15 cellular contexts compared by ENCODE assay signal in genomic region chr3:46380471-46381215, GRCh38. TPM values are rescaled to one million over a fixed set of nuclear protein-coding genes. Genes with fewer than 3 reads are reported as not detected.
A peak's percentile ranks its signal among the peaks of the same experiment; 100 is the strongest.
DNase-seq lines count a peak whose midpoint lies in the region; ATAC-seq, FAIRE-seq and TF ChIP-seq lines count a peak whose summit lies in the region.
"Had no signal": no experiment of that assay in that cellular context is flagged by ENCODE, and none has a peak within 500 bp of the region (broad histone marks: within the 10 kb centered on the region; RNA-seq: fewer than 3 reads in every experiment).

No MANE protein-coding gene starts in this region.

- peak overlapping the region; percentile 26 for H3K4me3 ChIP-seq in CD4-positive, CD25-positive, alpha-beta regulatory T cell (ENCODE audit: low read depth, low read length)
- no peak overlapping the region for H3K4me3 ChIP-seq in bronchial epithelial cell (ENCODE audit: low read depth, low read length)
- H3K4me3 ChIP-seq in naive thymus-derived CD4-positive, alpha-beta T cell (ENCODE audit: low read length), result no peak overlapping the region
- H3K4me3 ChIP-seq: tibial artery had no signal

- peak overlapping the region in 1 of 3 donors; percentile 43 for H3K27ac Mint-ChIP-seq in CD4-positive, CD25-positive, alpha-beta regulatory T cell
- peak overlapping the region; percentile 28 to 66 (median 49) for H3K27ac Mint-ChIP-seq in IgD-negative memory B cell
- H3K27ac Mint-ChIP-seq in naive thymus-derived CD4-positive, alpha-beta T cell, result peak overlapping the region in 6 of 9 donors; percentile 6 to 84 (median 27)
- H3K27ac Mint-ChIP-seq: nephron had no signal

- H3K27me3 ChIP-seq in CD4-positive, CD25-positive, alpha-beta regulatory T cell (ENCODE audit: control insufficient read depth, insufficient read depth, low read length), result no peaks in the 10 kb centered on the region
- peaks cover 2% of the 10 kb centered on the region for H3K27me3 ChIP-seq in bronchial epithelial cell (ENCODE audit: control insufficient read depth, insufficient read depth, low read length)
- H3K27me3 ChIP-seq in naive thymus-derived CD4-positive, alpha-beta T cell (ENCODE audit: control insufficient read depth in 2 of 2, insufficient read depth in 2 of 2, low read length in 2 of 2), result no peaks in the 10 kb centered on the region
- H3K27me3 ChIP-seq: tibial artery had no signal

- CTCF ChIA-PET in naive thymus-derived CD4-positive, alpha-beta T cell (lab: Charles Lee), result interaction anchor here (0.9 kb wide), 1 partner anchor 105 kb away, joined by 3 read pairs; no protein-coding TSS in a partner anchor

- no peaks in the 10 kb centered on the region for H3K36me3 ChIP-seq in CD4-positive, CD25-positive, alpha-beta regulatory T cell (ENCODE audit: control insufficient read depth, insufficient read depth, low read length)
- no peaks in the 10 kb centered on the region for H3K36me3 ChIP-seq in bronchial epithelial cell (ENCODE audit: control insufficient read depth, insufficient read depth, low read length)
- no peaks in the 10 kb centered on the region for H3K36me3 ChIP-seq in naive thymus-derived CD4-positive, alpha-beta T cell (ENCODE audit: control insufficient read depth in 2 of 3, insufficient read depth in 3 of 3, low read length in 3 of 3)
- H3K36me3 ChIP-seq: tibial artery had no signal

- no peaks in the 10 kb centered on the region for H3K36me3 Mint-ChIP-seq in CD4-positive, CD25-positive, alpha-beta regulatory T cell
- no peaks in the 10 kb centered on the region for H3K36me3 Mint-ChIP-seq in IgD-negative memory B cell
- peaks cover 0 to 5% (median 0%) of the 10 kb centered on the region in 5 donors for H3K36me3 Mint-ChIP-seq in naive thymus-derived CD4-positive, alpha-beta T cell

- no peak for TF ChIP-seq POLR2A in GM18505 (IDR thresholded peaks at IDR 0.05; ENCODE audit: borderline replicate concordance, extremely low read depth, insufficient read depth, insufficient read length)

- no peaks in the 10 kb centered on the region for H3K27me3 Mint-ChIP-seq in CD4-positive, CD25-positive, alpha-beta regulatory T cell
- no peaks in the 10 kb centered on the region for H3K27me3 Mint-ChIP-seq in IgD-negative memory B cell
- peaks cover 0 to 18% (median 4%) of the 10 kb centered on the region in 5 donors for H3K27me3 Mint-ChIP-seq in naive thymus-derived CD4-positive, alpha-beta T cell

- peaks cover 18 to 41% (median 21%) of the 10 kb centered on the region in 4 donors for H3K4me1 Mint-ChIP-seq in CD4-positive, CD25-positive, alpha-beta regulatory T cell
- H3K4me1 Mint-ChIP-seq in IgD-negative memory B cell, result peaks cover 36 to 50% (median 36%) of the 10 kb centered on the region in 3 donors
- peaks cover 28 to 47% (median 35%) of the 10 kb centered on the region in 7 donors for H3K4me1 Mint-ChIP-seq in naive thymus-derived CD4-positive, alpha-beta T cell

- POLR2A ChIA-PET in naive thymus-derived CD4-positive, alpha-beta T cell (lab: Charles Lee), result no interaction called here

- no peaks in the 10 kb centered on the region for H3K9me3 Mint-ChIP-seq in CD4-positive, CD25-positive, alpha-beta regulatory T cell
- H3K9me3 Mint-ChIP-seq in IgD-negative memory B cell, result no peaks in the 10 kb centered on the region
- peaks cover 0 to 4% (median 0%) of the 10 kb centered on the region in 11 donors for H3K9me3 Mint-ChIP-seq in naive thymus-derived CD4-positive, alpha-beta T cell
- H3K9me3 Mint-ChIP-seq: nephron had no signal

- no peak for TF ChIP-seq CTCF in bronchial epithelial cell (IDR thresholded peaks at IDR 0.05; ENCODE audit: insufficient read depth, low read length, severe bottlenecking)

- FAIRE-seq in bronchial epithelial cell (lab: Jason Lieb, UNC), result peak; percentile 76

- peak overlapping the region; percentile 19 for H3K27ac ChIP-seq in CD4-positive, CD25-positive, alpha-beta regulatory T cell (ENCODE audit: insufficient read depth, low read length, poor library complexity, severe bottlenecking)
- H3K27ac ChIP-seq in naive thymus-derived CD4-positive, alpha-beta T cell (ENCODE audit: low read depth, low read length), result no peak overlapping the region
- H3K27ac ChIP-seq: tibial artery had no signal

- H3K4me1 ChIP-seq in CD4-positive, CD25-positive, alpha-beta regulatory T cell (ENCODE audit: control insufficient read depth, insufficient read depth, low read length, poor library complexity, severe bottlenecking), result peaks cover 17% of the 10 kb centered on the region
- peaks cover 2 to 27% of the 10 kb centered on the region in 2 donors for H3K4me1 ChIP-seq in naive thymus-derived CD4-positive, alpha-beta T cell (ENCODE audit: control insufficient read depth in 2 of 2, insufficient read depth in 2 of 2, low read length in 2 of 2)

- ATAC-seq in CD4-positive, CD25-positive, alpha-beta regulatory T cell (ENCODE audit: low read depth in 2 of 2), result no peak
- ATAC-seq in naive thymus-derived CD4-positive, alpha-beta T cell, result no peak
- ATAC-seq in GM18505 (IDR thresholded peaks at IDR 0.05; ENCODE audit: unreplicated experiment) (no peak), HG03378 (IDR thresholded peaks at IDR 0.05; ENCODE audit: unreplicated experiment) (no peak)
- ATAC-seq: PC-3 had no signal

- no peaks in the 10 kb centered on the region for H3K9me3 ChIP-seq in CD4-positive, CD25-positive, alpha-beta regulatory T cell (ENCODE audit: control insufficient read depth in 2 of 2, low read length in 2 of 2)
- no peaks in the 10 kb centered on the region for H3K9me3 ChIP-seq in naive thymus-derived CD4-positive, alpha-beta T cell (ENCODE audit: control insufficient read depth in 2 of 3, low read length in 3 of 3)
- H3K9me3 ChIP-seq: tibial artery had no signal

- no peak overlapping the region for H3K4me3 Mint-ChIP-seq in CD4-positive, CD25-positive, alpha-beta regulatory T cell
- peak overlapping the region in 2 of 4 donors; percentile 71 to 82 for H3K4me3 Mint-ChIP-seq in IgD-negative memory B cell
- H3K4me3 Mint-ChIP-seq in naive thymus-derived CD4-positive, alpha-beta T cell, result peak overlapping the region in 5 of 10 donors; percentile 36 to 76 (median 56)
- H3K4me3 Mint-ChIP-seq: nephron had no signal

- DNase-seq in CD4-positive, CD25-positive, alpha-beta regulatory T cell, result peak in 1 of 3 donors; percentile 42
- DNase-seq in bronchial epithelial cell (ENCODE audit: low read depth), result peak; percentile 33
- no peak for DNase-seq in naive thymus-derived CD4-positive, alpha-beta T cell
- DNase-seq in ecto neural progenitor cell (ENCODE audit: low spot score), result no peak
- no peak for DNase-seq in Ammon's horn (ENCODE audit: low spot score)
- DNase-seq: activated naive CD4-positive, alpha-beta T cell; DMS 273 treated with DMSO at 0.1 percent for 48 hours; NCI-H1092 treated with DMSO at 0.1 percent for 48 hours; PC-3; stimulated activated CD4-positive, alpha-beta T cell treated with anti-CD3 and anti-CD28 coated beads, Interleukin-4, amount 100 ng/mL, for 1 hour; tibial artery had no signal

- intact Hi-C loops in naive thymus-derived CD4-positive, alpha-beta T cell (cut with micrococcal nuclease), result loop anchor here in 1 of 2 donors (10.0 kb wide), 1 partner anchor 64 kb away; no protein-coding TSS in a partner anchor

RNA-seq across cellular contexts. Expression of gene CCR5, which starts 9.9 kb away (rescaled TPM):
- 18.2 TPM for total RNA-seq in CD4-positive, CD25-positive, alpha-beta regulatory T cell
- 10 to 100 TPM; 10.9 to 18.6 (median 15.7) TPM for polyA plus RNA-seq in CD4-positive, CD25-positive, alpha-beta regulatory T cell
- not detected for polyA plus RNA-seq in IgD-negative memory B cell
- not detected in 2 replicates for total RNA-seq in bronchial epithelial cell
- 10 to 100 TPM in 1 of 5 experiments, 1 to 10 TPM in 1, under 1 TPM in 3; 0.66 to 22.5 (median 0.95) TPM for total RNA-seq in naive thymus-derived CD4-positive, alpha-beta T cell
- not detected for polyA plus RNA-seq in naive thymus-derived CD4-positive, alpha-beta T cell
- total RNA-seq: PC-3 had no signal

RNA-seq across cellular contexts. Expression of gene CCRL2, which starts 26.4 kb away (rescaled TPM):
- 10.6 TPM for total RNA-seq in CD4-positive, CD25-positive, alpha-beta regulatory T cell
- 1 to 10 TPM; 1.4 to 2.2 (median 1.9) TPM for polyA plus RNA-seq in CD4-positive, CD25-positive, alpha-beta regulatory T cell
- 1.3 TPM for polyA plus RNA-seq in IgD-negative memory B cell
- 0.13 and 0.26 TPM in 2 replicates for total RNA-seq in bronchial epithelial cell
- 10 to 100 TPM in 1 of 5 experiments, 1 to 10 TPM in 2, under 1 TPM in 2; 0.35 to 20.5 (median 5.0) TPM for total RNA-seq in naive thymus-derived CD4-positive, alpha-beta T cell
- 1 to 10 TPM in 1 of 2 donors, under 1 TPM in 1; 0.34 to 1.3 TPM for polyA plus RNA-seq in naive thymus-derived CD4-positive, alpha-beta T cell

RNA-seq across cellular contexts. Expression of gene CCR2, which starts 26.7 kb away (rescaled TPM):
- total RNA-seq in CD4-positive, CD25-positive, alpha-beta regulatory T cell, result 9.5 TPM
- polyA plus RNA-seq in CD4-positive, CD25-positive, alpha-beta regulatory T cell, result 10 to 100 TPM; 14.4 to 25.6 (median 16.5) TPM
- 10.9 TPM for polyA plus RNA-seq in IgD-negative memory B cell
- 0.13 TPM in 1 of 2 replicates, not detected in the other for total RNA-seq in bronchial epithelial cell
- 10 to 100 TPM in 2 of 5 experiments, 1 to 10 TPM in 1, under 1 TPM in 2; 0.41 to 34.9 (median 2.0) TPM for total RNA-seq in naive thymus-derived CD4-positive, alpha-beta T cell
- under 1 TPM in 1 of 2 donors, not detected in 1; 0.13 TPM for polyA plus RNA-seq in naive thymus-derived CD4-positive, alpha-beta T cell
- total RNA-seq: PC-3 had no signal
